In the genomic region with DNA sequence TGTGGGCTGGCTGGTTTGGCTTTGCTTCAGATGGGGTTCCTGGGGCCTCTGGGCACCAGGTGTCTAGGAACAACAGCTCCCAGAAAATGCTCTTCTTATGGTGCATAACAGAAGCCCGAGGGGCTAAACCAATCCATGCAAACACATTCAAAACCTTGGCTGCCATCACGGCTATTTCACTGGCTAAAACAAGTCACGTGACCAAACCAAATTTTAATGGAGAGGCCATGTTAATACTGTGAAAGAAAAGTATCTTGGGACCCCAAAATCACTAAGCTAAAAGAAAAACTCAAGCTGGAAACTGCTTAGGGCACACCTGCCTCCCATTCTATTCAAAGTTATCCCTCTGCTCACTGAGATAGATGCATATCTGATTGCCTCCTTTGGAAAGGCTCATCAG, we compare ENCODE assay signal across 10 cellular contexts. TPM values are rescaled to one million over a fixed set of nuclear protein-coding genes. Genes with fewer than 3 reads are reported as not detected.
"Had no signal": no experiment of that assay in that cellular context is flagged by ENCODE, and none has a peak within 500 bp of the region (broad histone marks: within the 10 kb centered on the region; RNA-seq: fewer than 3 reads in every experiment).

No MANE protein-coding gene starts in this region.

- H2AFZ ChIP-seq: GM23338 had no signal

- H3K4me2 ChIP-seq: GM23338 had no signal

- ATAC-seq: GM23338 had no signal

- DNase-seq: H9, HCEC 1CT, Kasumi-1, KG1 had no signal

- H3K4me3 ChIP-seq: GM23338 had no signal

- FAIRE-seq: H1, H54, HTR-8/SVneo had no signal

RNA-seq across cellular contexts. Expression of a gene that starts 19.1 kb away (rescaled TPM):
- total RNA-seq: GM23338, H1, H9, HT-29 had no signal
- polyA plus RNA-seq: GM23338, H1, IgD-negative memory B cell had no signal

RNA-seq across cellular contexts. Expression of a gene that starts 40.1 kb away (rescaled TPM):
- total RNA-seq: GM23338, H1, H9, HT-29 had no signal
- polyA plus RNA-seq: GM23338, H1, IgD-negative memory B cell had no signal
